Comparison of ENCODE assay signal across 20 cellular contexts in the genomic region with DNA sequence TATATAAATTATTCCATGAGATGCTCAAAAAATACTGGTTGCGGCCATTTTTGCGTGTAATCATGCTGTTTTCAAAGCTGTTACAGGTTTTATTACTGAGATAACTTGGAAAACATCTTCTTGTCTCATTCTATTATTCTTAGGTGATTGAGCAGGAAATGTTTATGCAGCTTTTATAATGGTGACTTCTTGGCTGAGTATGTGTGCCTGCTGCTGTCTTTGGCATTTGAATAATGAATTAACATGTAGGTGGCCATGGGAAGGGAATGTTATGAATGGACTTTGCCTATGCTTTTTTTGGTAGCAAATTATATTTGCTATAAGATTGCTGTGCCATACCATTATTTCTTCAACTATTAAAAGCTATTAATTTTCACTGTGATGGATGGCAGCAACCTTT. TPM values are rescaled to one million over a fixed set of nuclear protein-coding genes. Genes with fewer than 3 reads are reported as not detected.
DNase-seq lines count a peak whose midpoint lies in the region; ATAC-seq and TF ChIP-seq lines count a peak whose summit lies in the region.
"Had no signal": no experiment of that assay in that cellular context is flagged by ENCODE, and none has a peak within 500 bp of the region (broad histone marks: within the 10 kb centered on the region; RNA-seq: fewer than 3 reads in every experiment).

No MANE protein-coding gene starts in this region.

- intact Hi-C loops in cardiac septum (cut with DNase I) = no loop called here

- H3K27me3 ChIP-seq in ACC112 (ENCODE audit: insufficient read depth, low read length) = no peaks in the 10 kb centered on the region
- H3K27me3 ChIP-seq in WERI-Rb-1 (ENCODE audit: insufficient read depth, low read depth, severe bottlenecking) = no peaks in the 10 kb centered on the region

- no peak for TF ChIP-seq CTCF in WERI-Rb-1 (IDR thresholded peaks at IDR 0.05; ENCODE audit: low read depth, low read length)

- ATAC-seq in HG02981 (IDR thresholded peaks at IDR 0.05; ENCODE audit: unreplicated experiment) = no peak
- ATAC-seq in HG03108 (IDR thresholded peaks at IDR 0.05; ENCODE audit: unreplicated experiment) = no peak
- ATAC-seq: GM12878, PC-3, SK-N-SH treated with all-trans-retinoic acid at 6 μM for 48 hours had no signal

- no peaks in the 10 kb centered on the region for H3K9me3 ChIP-seq in WERI-Rb-1 (ENCODE audit: severe bottlenecking)

- DNase-seq in NCI-H146 treated with DMSO at 0.1 percent for 48 hours (lab: John Stamatoyannopoulos, UW; ENCODE audit: unreplicated experiment) (peak; percentile 87), WERI-Rb-1 (no peak), lung microvascular endothelial cell (ENCODE audit: low read depth in 2 of 2) (peak; percentile 22 to 29), cardiac septum (ENCODE audit: low spot score) (no peak)
- DNase-seq in stimulated activated CD4-positive, alpha-beta T cell treated with anti-CD3 and anti-CD28 coated beads, Interleukin-4, amount 100 ng/mL, for 1 hour = no peak
- DNase-seq: GOT3, KG1, NCI-H1436, NCI-H2029 treated with DMSO at 0.1 percent for 48 hours, NCI-H2171 treated with DMSO at 0.1 percent for 48 hours, NCI-H510A, PC-3, RPMI8226, SIG-M5 had no signal

- H3K4me3 ChIP-seq in ACC112 (ENCODE audit: low read depth, low read length) = no peak overlapping the region
- no peak overlapping the region for H3K4me3 ChIP-seq in WERI-Rb-1 (ENCODE audit: low read depth, low read length)
- H3K4me3 ChIP-seq: GM12878 had no signal

- no peak overlapping the region for H2AFZ ChIP-seq in ACC112 (ENCODE audit: low read length, unreplicated experiment)

- peaks cover 55% of the 10 kb centered on the region for H3K4me1 ChIP-seq in ACC112 (ENCODE audit: control insufficient read depth, insufficient read depth, low read length, unreplicated experiment)

- peaks cover 87% of the 10 kb centered on the region for H3K79me2 ChIP-seq in ACC112 (ENCODE audit: control insufficient read depth, insufficient read depth, low read length, unreplicated experiment)

- H3K36me3 ChIP-seq in ACC112 (ENCODE audit: insufficient read depth, low read length) (no peaks in the 10 kb centered on the region), WERI-Rb-1 (no peaks in the 10 kb centered on the region)

- H3K27ac ChIP-seq in ACC112 (ENCODE audit: low read depth, low read length) = peak overlapping the region; percentile 84; the same call in 1 of the 2 replicates
- peak overlapping the region; percentile 52 for H3K27ac ChIP-seq in WERI-Rb-1
- H3K27ac ChIP-seq: 22Rv1 had no signal

RNA-seq across cellular contexts. Expression of a gene that starts 52.6 kb away (rescaled TPM):
- total RNA-seq in lung microvascular endothelial cell = 11.8 and 13.1 TPM in 2 replicates
- 45.8 TPM for total RNA-seq in cardiac septum

Comparison
In these comparisons a context has a peak if more than half of its experiments do, and no peak if none do; other contexts are left out.
1. DNase-seq: peak in NCI-H146 treated with DMSO at 0.1 percent for 48 hours (single experiment) and lung microvascular endothelial cell (2 of 2); none in WERI-Rb-1 (single experiment), stimulated activated CD4-positive, alpha-beta T cell treated with anti-CD3 and anti-CD28 coated beads, Interleukin-4, amount 100 ng/mL, for 1 hour (single experiment) and cardiac septum (single experiment).